In the genomic region with DNA sequence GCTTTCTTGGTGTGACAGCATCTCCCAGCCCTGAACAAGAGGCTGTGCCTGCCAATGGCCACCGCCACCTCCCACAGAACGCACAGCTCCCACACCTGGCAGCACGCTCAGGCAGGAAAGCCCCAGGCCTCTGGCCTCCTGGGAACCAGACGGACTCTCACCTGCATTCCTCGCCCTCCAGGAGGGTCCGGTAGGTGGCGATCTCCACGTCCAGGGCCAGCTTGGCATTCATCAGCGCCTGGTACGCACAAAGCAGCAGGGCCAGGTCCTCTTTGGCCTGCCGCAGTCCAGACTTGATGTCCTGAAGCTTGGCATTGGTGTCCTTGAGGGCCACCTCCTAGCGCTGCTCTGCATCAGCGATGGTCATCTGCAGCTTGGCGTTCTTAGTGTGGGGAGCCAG, we compare ENCODE assay signal across 14 cellular contexts. TPM values are rescaled to one million over a fixed set of nuclear protein-coding genes. Genes with fewer than 3 reads are reported as not detected.
DNase-seq lines count a peak whose midpoint lies in the region; ATAC-seq, FAIRE-seq and TF ChIP-seq lines count a peak whose summit lies in the region.
"Had no signal": no experiment of that assay in that cellular context is flagged by ENCODE, and none has a peak within 500 bp of the region (broad histone marks: within the 10 kb centered on the region; RNA-seq: fewer than 3 reads in every experiment).

No MANE protein-coding gene starts in this region.

- H3K4me1 ChIP-seq in H9 (ENCODE audit: insufficient read depth, low read length) = no peaks in the 10 kb centered on the region
- H3K4me1 ChIP-seq in naive thymus-derived CD4-positive, alpha-beta T cell (ENCODE audit: control insufficient read depth in 2 of 2, insufficient read depth in 2 of 2, low read length in 2 of 2) = peaks cover 0 to 6% of the 10 kb centered on the region in 2 donors
- H3K4me1 ChIP-seq in ascending aorta = no peaks in the 10 kb centered on the region

- no peak overlapping the region for H2AK5ac ChIP-seq in H9 (ENCODE audit: insufficient read length, low read length)

- H3K36me3 Mint-ChIP-seq in H9 (ENCODE audit: insufficient read depth in 1 of 3, low read depth in 3 of 3) = no peaks in the 10 kb centered on the region; a peak in 1 of 7 replicates
- no peaks in the 10 kb centered on the region for H3K36me3 Mint-ChIP-seq in naive thymus-derived CD4-positive, alpha-beta T cell
- H3K36me3 Mint-ChIP-seq in activated T-helper 2 cell treated with anti-CD3 and anti-CD28 coated beads, Interferon-gamma antibody, Interleukin-2, Interleukin-4, amounts not matched to agents 10 μg/mL and 5 μg/mL and 100 μg/mL, durations not matched to agents 14 hours and 24 hours and 36 hours (ENCODE audit: low read depth) = no peaks in the 10 kb centered on the region
- H3K36me3 Mint-ChIP-seq: activated naive CD8-positive, alpha-beta T cell had no signal

- no peak overlapping the region for H4K5ac ChIP-seq in H9 (ENCODE audit: insufficient read length, low read depth, low read length)

- no peak overlapping the region for H2BK20ac ChIP-seq in H9 (ENCODE audit: low read depth, low read length, poor library complexity, severe bottlenecking)

- peaks cover 58% of the 10 kb centered on the region for H3K27me3 Mint-ChIP-seq in H9 (ENCODE audit: low read depth)
- H3K27me3 Mint-ChIP-seq in naive thymus-derived CD4-positive, alpha-beta T cell = peaks cover 0 to 55% (median 13%) of the 10 kb centered on the region in 5 donors
- H3K27me3 Mint-ChIP-seq in activated T-helper 2 cell treated with anti-CD3 and anti-CD28 coated beads, Interferon-gamma antibody, Interleukin-2, Interleukin-4, amounts not matched to agents 10 μg/mL and 5 μg/mL and 100 μg/mL, durations not matched to agents 14 hours and 24 hours and 36 hours (ENCODE audit: low read depth) = peaks cover 48% of the 10 kb centered on the region

- peak; percentile 69 for TF ChIP-seq CTCF in H9 (conservative IDR thresholded peaks at IDR 0.05)
- TF ChIP-seq CTCF in brain microvascular endothelial cell (IDR thresholded peaks at IDR 0.05; ENCODE audit: low read depth, low read length, missing control alignments) = peak; percentile 27
- TF ChIP-seq CTCF in ascending aorta (IDR thresholded peaks at IDR 0.05) = no peak

- H3K14ac ChIP-seq in H9 (ENCODE audit: insufficient read depth, low read length) = no peak overlapping the region

- H3K9ac ChIP-seq in H9 (ENCODE audit: extremely low read depth, insufficient read length, low read length) = no peak overlapping the region

- no peak for TF ChIP-seq POLR2A in GM12891 (IDR thresholded peaks at IDR 0.05; ENCODE audit: low read depth, low read length)

- no peak overlapping the region for H3K27ac ChIP-seq in H9 (ENCODE audit: insufficient read length, low read depth, low read length)
- no peak overlapping the region for H3K27ac ChIP-seq in brain microvascular endothelial cell
- H3K27ac ChIP-seq in naive thymus-derived CD4-positive, alpha-beta T cell (ENCODE audit: low read depth, low read length) = no peak overlapping the region
- H3K27ac ChIP-seq in ascending aorta = no peak overlapping the region
- H3K27ac ChIP-seq: HL-60, right atrium auricular region had no signal

- H3K36me3 ChIP-seq in brain microvascular endothelial cell (replicated peaks) = no peaks in the 10 kb centered on the region
- H3K36me3 ChIP-seq in naive thymus-derived CD4-positive, alpha-beta T cell (ENCODE audit: control insufficient read depth in 2 of 3, insufficient read depth in 3 of 3, low read length in 3 of 3) = no peaks in the 10 kb centered on the region
- H3K36me3 ChIP-seq in ascending aorta = no peaks in the 10 kb centered on the region
- H3K36me3 ChIP-seq: right atrium auricular region had no signal

- H3K27ac Mint-ChIP-seq in H9 = no peak overlapping the region
- peak overlapping the region in 2 of 9 donors; percentile 56 to 76 for H3K27ac Mint-ChIP-seq in naive thymus-derived CD4-positive, alpha-beta T cell
- H3K27ac Mint-ChIP-seq in activated T-helper 2 cell treated with anti-CD3 and anti-CD28 coated beads, Interferon-gamma antibody, Interleukin-2, Interleukin-4, amounts not matched to agents 10 μg/mL and 5 μg/mL and 100 μg/mL, durations not matched to agents 14 hours and 24 hours and 36 hours = no peak overlapping the region

- H3K27me3 ChIP-seq in H9 (ENCODE audit: insufficient read depth, low read length) = peaks cover 8% of the 10 kb centered on the region; the same call in 1 of the 2 replicates
- H3K27me3 ChIP-seq in brain microvascular endothelial cell (replicated peaks) = peaks cover 37% of the 10 kb centered on the region
- H3K27me3 ChIP-seq in naive thymus-derived CD4-positive, alpha-beta T cell (ENCODE audit: control insufficient read depth in 2 of 2, insufficient read depth in 2 of 2, low read length in 2 of 2) = no peaks in the 10 kb centered on the region
- peaks cover 9% of the 10 kb centered on the region for H3K27me3 ChIP-seq in ascending aorta

- H3K9me3 Mint-ChIP-seq in H9 = peaks cover 0 to 3% of the 10 kb centered on the region in 2 experiments; a peak in 1 of 5 replicates
- peaks cover 0 to 1% (median 0%) of the 10 kb centered on the region in 11 donors for H3K9me3 Mint-ChIP-seq in naive thymus-derived CD4-positive, alpha-beta T cell
- H3K9me3 Mint-ChIP-seq in activated T-helper 2 cell treated with anti-CD3 and anti-CD28 coated beads, Interferon-gamma antibody, Interleukin-2, Interleukin-4, amounts not matched to agents 10 μg/mL and 5 μg/mL and 100 μg/mL, durations not matched to agents 14 hours and 24 hours and 36 hours = no peaks in the 10 kb centered on the region
- H3K9me3 Mint-ChIP-seq: CD4-positive, alpha-beta T cell had no signal

- no peak overlapping the region for H3K23ac ChIP-seq in H9 (ENCODE audit: insufficient read length, low read depth, low read length)

- no peak overlapping the region for H3T11ph ChIP-seq in H9 (ENCODE audit: low read length)

- ATAC-seq in naive thymus-derived CD4-positive, alpha-beta T cell = no peak
- no peak for ATAC-seq in GM21423 (IDR thresholded peaks at IDR 0.05; ENCODE audit: unreplicated experiment)

- H2BK120ac ChIP-seq in H9 (ENCODE audit: low read depth, low read length, poor library complexity, severe bottlenecking) = no peak overlapping the region

- H3K4me1 Mint-ChIP-seq in H9 = peaks cover 0 to 9% of the 10 kb centered on the region in 2 experiments; a peak in 2 of 4 replicates
- peaks cover 7 to 41% (median 16%) of the 10 kb centered on the region in 7 donors for H3K4me1 Mint-ChIP-seq in naive thymus-derived CD4-positive, alpha-beta T cell
- H3K4me1 Mint-ChIP-seq in activated T-helper 2 cell treated with anti-CD3 and anti-CD28 coated beads, Interferon-gamma antibody, Interleukin-2, Interleukin-4, amounts not matched to agents 10 μg/mL and 5 μg/mL and 100 μg/mL, durations not matched to agents 14 hours and 24 hours and 36 hours (ENCODE audit: low read depth) = peaks cover 3% of the 10 kb centered on the region

- peaks cover 11% of the 10 kb centered on the region for H3K23me2 ChIP-seq in H9 (ENCODE audit: insufficient read length, low read depth, low read length, poor library complexity, severe bottlenecking)

- H2BK15ac ChIP-seq in H9 (ENCODE audit: low read depth, low read length) = no peak overlapping the region

- H3K4me3 ChIP-seq in brain microvascular endothelial cell (ENCODE audit: low read depth, low read length) (no peak overlapping the region), ascending aorta (no peak overlapping the region)
- H3K4me3 ChIP-seq in naive thymus-derived CD4-positive, alpha-beta T cell (ENCODE audit: low read length) = no peak overlapping the region
- H3K4me3 ChIP-seq: right atrium auricular region had no signal

- intact Hi-C loops in naive thymus-derived CD4-positive, alpha-beta T cell (cut with micrococcal nuclease) = no loop called here
- intact Hi-C loops in activated T-helper 2 cell treated with anti-CD3 and anti-CD28 coated beads, Interferon-gamma antibody, Interleukin-2, Interleukin-4, amounts not matched to agents 10 μg/mL and 5 μg/mL and 100 μg/mL, durations not matched to agents 14 hours and 24 hours and 36 hours (cut with micrococcal nuclease) = no loop called here
- intact Hi-C loops in ascending aorta (cut with DNase I) = no loop called here

- H2AFZ ChIP-seq in H9 (ENCODE audit: low read length) = no peak overlapping the region

- H3K79me1 ChIP-seq in H9 (ENCODE audit: insufficient read depth, low read depth, low read length, poor library complexity, severe bottlenecking) = no peaks in the 10 kb centered on the region

- no peak overlapping the region for H3K56ac ChIP-seq in H9 (ENCODE audit: insufficient read length, low read depth, low read length)

- H2BK12ac ChIP-seq in H9 (ENCODE audit: insufficient read length, low read depth, low read length) = no peak overlapping the region

- POLR2A ChIA-PET in naive thymus-derived CD4-positive, alpha-beta T cell (lab: Charles Lee) = interaction anchor here (0.9 kb wide), 1 partner anchor 23 kb away, joined by 4 read pairs; no protein-coding TSS in a partner anchor

- H3K79me2 ChIP-seq in H9 (ENCODE audit: insufficient read depth, low read length) = no peaks in the 10 kb centered on the region

- no peak overlapping the region for H3K18ac ChIP-seq in H9 (ENCODE audit: insufficient read length, low read depth, low read length)

- H3K4ac ChIP-seq in H9 (ENCODE audit: low read depth, low read length) = no peak overlapping the region

- DNase-seq in COLO668 (lab: John Stamatoyannopoulos, UW; ENCODE audit: unreplicated experiment) (peak; percentile 47), H9 (peak; percentile 88), brain microvascular endothelial cell (no peak), ascending aorta (ENCODE audit: low spot score in 2 of 2) (no peak), GM12891 (ENCODE audit: insufficient read length, low spot score) (no peak)
- no peak for DNase-seq in naive thymus-derived CD4-positive, alpha-beta T cell
- DNase-seq in activated T-helper 2 cell treated with anti-CD3 and anti-CD28 coated beads, Interferon-gamma antibody, Interleukin-2, Interleukin-4, amounts not matched to agents 10 μg/mL and 5 μg/mL and 100 μg/mL, durations not matched to agents 14 hours and 24 hours and 36 hours (ENCODE audit: low spot score) = no peak
- DNase-seq: CD4-positive, alpha-beta T cell; MV-4-11; NCI-H446 treated with DMSO at 0.1 percent for 48 hours had no signal

- WGBS in H9 (ENCODE audit: extremely low coverage, insufficient read length, low lambda C conversion rate) = no CpG with 5 or more reads among the region's 14 CpGs

- H3K4me2 ChIP-seq in H9 (ENCODE audit: insufficient read depth, insufficient read length, low read length) = no peak overlapping the region

- H3K4me3 Mint-ChIP-seq in H9 = no peak overlapping the region; a peak in 1 of 5 replicates
- H3K4me3 Mint-ChIP-seq in naive thymus-derived CD4-positive, alpha-beta T cell = peak overlapping the region in 6 of 10 donors; percentile 59 to 87 (median 76)
- H3K4me3 Mint-ChIP-seq in activated T-helper 2 cell treated with anti-CD3 and anti-CD28 coated beads, Interferon-gamma antibody, Interleukin-2, Interleukin-4, amounts not matched to agents 10 μg/mL and 5 μg/mL and 100 μg/mL, durations not matched to agents 14 hours and 24 hours and 36 hours (ENCODE audit: low read depth) = no peak overlapping the region

- H4K91ac ChIP-seq in H9 (ENCODE audit: insufficient read length, low read depth, low read length) = no peak overlapping the region

- CTCF ChIA-PET in naive thymus-derived CD4-positive, alpha-beta T cell (lab: Charles Lee) = interaction anchor here (1.1 kb wide), 1 partner anchor 155 kb away, joined by 3 read pairs; no protein-coding TSS in a partner anchor

- no peak overlapping the region for H2BK5ac ChIP-seq in H9 (ENCODE audit: insufficient read length, low read length)

- H4K20me1 ChIP-seq in H9 (ENCODE audit: control insufficient read depth, insufficient read depth, insufficient read length) = no peaks in the 10 kb centered on the region

- in situ Hi-C loops in brain microvascular endothelial cell (cut with HindIII; ENCODE audit: low pct_ligation_motif_present, low sequenced_read_pairs) = no loop called here

- no peak overlapping the region for H4K8ac ChIP-seq in H9 (replicated peaks; ENCODE audit: insufficient read length, low read depth, low read length)

- FAIRE-seq in GM12891 (lab: Jason Lieb, UNC) = no peak

- no peaks in the 10 kb centered on the region for H3K9me3 ChIP-seq in H9 (ENCODE audit: control insufficient read depth, low read depth, low read length)
- no peaks in the 10 kb centered on the region for H3K9me3 ChIP-seq in naive thymus-derived CD4-positive, alpha-beta T cell (ENCODE audit: control insufficient read depth in 2 of 3, low read length in 3 of 3)
- no peaks in the 10 kb centered on the region for H3K9me3 ChIP-seq in ascending aorta
- H3K9me3 ChIP-seq: right atrium auricular region had no signal

RNA-seq across cellular contexts. Expression of a gene that starts 12.1 kb away (rescaled TPM):
- total RNA-seq in H9 (2021) = not detected in 2 replicates
- total RNA-seq in naive thymus-derived CD4-positive, alpha-beta T cell = under 1 TPM in 2 of 5 experiments, not detected in 3; 0.11 to 0.13 TPM
- under 1 TPM; 0.08 to 0.10 TPM for polyA plus RNA-seq in naive thymus-derived CD4-positive, alpha-beta T cell
- not detected in 2 replicates for total RNA-seq in activated T-helper 2 cell treated with anti-CD3 and anti-CD28 coated beads, Interferon-gamma antibody, Interleukin-2, Interleukin-4, amounts not matched to agents 10 μg/mL and 5 μg/mL and 100 μg/mL, durations not matched to agents 14 hours and 24 hours and 36 hours
- not detected for total RNA-seq in ascending aorta
- polyA plus RNA-seq in GM12891 (2012; ENCODE audit: low read depth, missing spikeins) = not detected
- total RNA-seq: right atrium auricular region had no signal

RNA-seq across cellular contexts. Expression of a gene that starts 35.2 kb away (rescaled TPM):
- total RNA-seq in H9 (2021) (not detected in 2 replicates), ascending aorta (not detected)
- total RNA-seq in naive thymus-derived CD4-positive, alpha-beta T cell = 1 to 10 TPM in 2 of 5 experiments, under 1 TPM in 1, not detected in 2; 0.27 to 5.6 (median 2.3) TPM
- 1 to 10 TPM; 5.2 to 9.4 TPM for polyA plus RNA-seq in naive thymus-derived CD4-positive, alpha-beta T cell
- 3.0 and 3.4 TPM in 2 replicates for total RNA-seq in activated T-helper 2 cell treated with anti-CD3 and anti-CD28 coated beads, Interferon-gamma antibody, Interleukin-2, Interleukin-4, amounts not matched to agents 10 μg/mL and 5 μg/mL and 100 μg/mL, durations not matched to agents 14 hours and 24 hours and 36 hours
- not detected for polyA plus RNA-seq in GM12891 (2012; ENCODE audit: low read depth, missing spikeins)
- total RNA-seq: right atrium auricular region had no signal

Comparison
In these comparisons a context has a peak if more than half of its experiments do, and no peak if none do; other contexts are left out.
1. DNase-seq: peak in COLO668 (single experiment) and H9 (single experiment); none in brain microvascular endothelial cell (single experiment), naive thymus-derived CD4-positive, alpha-beta T cell (0 of 9), activated T-helper 2 cell treated with anti-CD3 and anti-CD28 coated beads, Interferon-gamma antibody, Interleukin-2, Interleukin-4, amounts not matched to agents 10 μg/mL and 5 μg/mL and 100 μg/mL, durations not matched to agents 14 hours and 24 hours and 36 hours (single experiment), ascending aorta (0 of 2) and GM12891 (single experiment).
2. H3K4me3 Mint-ChIP-seq: peak in naive thymus-derived CD4-positive, alpha-beta T cell (6 of 10); none in H9 (0 of 2) and activated T-helper 2 cell treated with anti-CD3 and anti-CD28 coated beads, Interferon-gamma antibody, Interleukin-2, Interleukin-4, amounts not matched to agents 10 μg/mL and 5 μg/mL and 100 μg/mL, durations not matched to agents 14 hours and 24 hours and 36 hours (single experiment).
3. CTCF ChIP-seq: peak in H9 (single experiment) and brain microvascular endothelial cell (single experiment); none in ascending aorta (0 of 3).